ENCODE assay signal across 20 cellular contexts in the genomic region with DNA sequence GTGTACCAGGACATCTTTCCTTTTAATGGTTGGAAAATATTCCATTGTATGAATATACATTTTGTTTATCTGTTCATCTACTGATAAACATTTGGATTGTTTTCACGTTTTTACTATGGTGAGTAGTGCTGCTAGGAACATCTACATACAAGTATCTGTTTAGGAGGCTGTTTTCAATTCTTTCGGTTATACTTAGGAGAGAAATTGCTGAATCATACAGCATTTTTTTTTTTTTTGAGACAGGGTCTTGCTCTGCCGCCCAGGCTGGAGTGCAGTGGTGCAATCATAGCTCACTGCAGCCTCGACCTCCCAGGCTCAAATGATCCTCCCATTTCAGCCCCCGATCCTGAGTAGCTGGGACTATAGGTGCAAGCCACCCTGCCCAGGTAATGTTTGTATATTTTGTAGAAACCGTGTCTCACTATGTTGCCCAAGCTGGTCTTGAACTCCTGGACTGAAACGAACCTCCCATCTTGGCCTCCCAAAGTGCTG.
"Had no signal": no experiment of that assay in that cellular context is flagged by ENCODE, and none has a peak within 500 bp of the region (broad histone marks: within the 10 kb centered on the region; RNA-seq: fewer than 3 reads in every experiment).

No MANE protein-coding gene starts in this region.

- H3K36me3 Mint-ChIP-seq: activated CD8-positive, alpha-beta memory T cell treated with anti-CD3 and anti-CD28 coated beads, Interleukin-2, amount 10 ng/mL, durations not matched to agents 7 days and 5 days; immature natural killer cell; stimulated activated memory B cell treated with anti-CD40 and anti-IgM and Interleukin-4, amounts not matched to agents 10 μg/mL and 1 μg/mL and 100 μg/mL, for 72 hours; type B pancreatic cell had no signal

- H3K9me3 Mint-ChIP-seq: activated CD4-positive, alpha-beta T cell treated with anti-CD3 and anti-CD28 coated beads, Interleukin-2, amount 10 ng/mL, durations not matched to agents 7 days and 5 days; activated CD8-positive, alpha-beta T cell treated with anti-CD3 and anti-CD28 coated beads for 36 hours; activated naive CD8-positive, alpha-beta T cell treated with anti-CD3 and anti-CD28 coated beads, Interleukin-2, amount 50 U/mL, for 24 hours; immature natural killer cell; stimulated activated memory B cell treated with anti-CD40 and anti-IgM and Interleukin-4, amounts not matched to agents 10 μg/mL and 1 μg/mL and 100 μg/mL, for 72 hours; type B pancreatic cell had no signal

- H3K4me3 ChIP-seq: body of pancreas, heart left ventricle, left ventricle myocardium inferior, sigmoid colon, smooth muscle cell, vagina had no signal

- H3K9me3 ChIP-seq: body of pancreas, heart left ventricle, sigmoid colon, vagina had no signal

- H3K27ac Mint-ChIP-seq: activated CD4-positive, alpha-beta T cell treated with anti-CD3 and anti-CD28 coated beads, Interleukin-2, amount 10 ng/mL, durations not matched to agents 7 days and 5 days; activated CD8-positive, alpha-beta memory T cell treated with anti-CD3 and anti-CD28 coated beads, Interleukin-2, amount 10 ng/mL, durations not matched to agents 7 days and 5 days; activated CD8-positive, alpha-beta T cell treated with anti-CD3 and anti-CD28 coated beads for 36 hours; activated naive CD8-positive, alpha-beta T cell treated with anti-CD3 and anti-CD28 coated beads, Interleukin-2, amount 50 U/mL, for 24 hours; immature natural killer cell; stimulated activated memory B cell treated with anti-CD40 and anti-IgM and Interleukin-4, amounts not matched to agents 10 μg/mL and 1 μg/mL and 100 μg/mL, for 72 hours had no signal

- H3K27ac ChIP-seq: body of pancreas, epithelial cell of prostate, heart left ventricle, left ventricle myocardium inferior, sigmoid colon, vagina had no signal

- H3K4me2 ChIP-seq: smooth muscle cell had no signal

- H3K36me3 ChIP-seq: heart left ventricle, left ventricle myocardium inferior, sigmoid colon, vagina had no signal

- H3K27me3 ChIP-seq: body of pancreas, vagina had no signal

- DNase-seq: activated CD4-positive, alpha-beta T cell treated with anti-CD3 and anti-CD28 coated beads, Interleukin-2, amount 10 ng/mL, durations not matched to agents 7 days and 5 days; activated CD4-positive, CD25-positive, alpha-beta regulatory T cell treated with anti-CD3 and anti-CD28 coated beads, Interleukin-2, amount 50 U/mL, for 72 hours; activated CD8-positive, alpha-beta memory T cell treated with anti-CD3 and anti-CD28 coated beads, Interleukin-2, amount 10 ng/mL, durations not matched to agents 7 days and 5 days; activated CD8-positive, alpha-beta T cell treated with anti-CD3 and anti-CD28 coated beads for 36 hours; activated gamma-delta T cell; activated naive CD4-positive, alpha-beta T cell treated with anti-CD3 and anti-CD28 coated beads, Interleukin-2, amount 50 U/mL, for 16 hours; activated naive CD8-positive, alpha-beta T cell treated with anti-CD3 and anti-CD28 coated beads, Interleukin-2, amount 50 U/mL, for 24 hours; activated T-cell treated with anti-CD3 and anti-CD28 coated beads for 4 hours; body of pancreas; immature natural killer cell; left ventricle myocardium inferior; occipital lobe; sigmoid colon; stimulated activated CD4-positive, alpha-beta T cell treated with anti-CD3 and anti-CD28 coated beads, Interleukin-15, amount 100 ng/mL, for 24 hours had no signal

- H3K4me3 Mint-ChIP-seq: activated CD4-positive, alpha-beta T cell treated with anti-CD3 and anti-CD28 coated beads, Interleukin-2, amount 10 ng/mL, durations not matched to agents 7 days and 5 days; activated CD8-positive, alpha-beta memory T cell treated with anti-CD3 and anti-CD28 coated beads, Interleukin-2, amount 10 ng/mL, durations not matched to agents 7 days and 5 days; activated CD8-positive, alpha-beta T cell treated with anti-CD3 and anti-CD28 coated beads for 36 hours; activated naive CD8-positive, alpha-beta T cell treated with anti-CD3 and anti-CD28 coated beads, Interleukin-2, amount 50 U/mL, for 24 hours; stimulated activated memory B cell treated with anti-CD40 and anti-IgM and Interleukin-4, amounts not matched to agents 10 μg/mL and 1 μg/mL and 100 μg/mL, for 72 hours had no signal
